8 cellular contexts compared by ENCODE assay signal in genomic region chr20:31710423-31711250, GRCh38. TPM values are rescaled to one million over a fixed set of nuclear protein-coding genes. Genes with fewer than 3 reads are reported as not detected.
DNase-seq lines count a peak whose midpoint lies in the region; ATAC-seq and TF ChIP-seq lines count a peak whose summit lies in the region.

No MANE protein-coding gene starts in this region.

- no peak for TF ChIP-seq POLR2A in esophagus muscularis mucosa (IDR thresholded peaks at IDR 0.05; ENCODE audit: low read depth)

- H3K36me3 Mint-ChIP-seq in stimulated activated effector memory CD8-positive, alpha-beta T cell treated with anti-CD3 and anti-CD28 coated beads, Interleukin-12 subunit alpha, Interleukin-12 subunit beta, amount 100 ng/mL, for 72 hours: peaks cover 100% of the 10 kb centered on the region

- TF ChIP-seq EP300 in esophagus muscularis mucosa (IDR thresholded peaks at IDR 0.05): no peak

- BruUV-seq in Panc1 (replicated peaks; lab: Mats Ljungman, UMichigan): no TSS peak

- peaks cover 97% of the 10 kb centered on the region for H3K4me1 Mint-ChIP-seq in stimulated activated effector memory CD8-positive, alpha-beta T cell treated with anti-CD3 and anti-CD28 coated beads, Interleukin-12 subunit alpha, Interleukin-12 subunit beta, amount 100 ng/mL, for 72 hours

- peak; percentile 95 for DNase-seq in HPDE6-E6E7 (ENCODE audit: extremely low spot score)
- DNase-seq in Panc1 (ENCODE audit: low read depth, low spot score): no peak
- DNase-seq in esophagus muscularis mucosa (ENCODE audit: extremely low spot score): no peak
- DNase-seq in stimulated activated effector memory CD8-positive, alpha-beta T cell treated with anti-CD3 and anti-CD28 coated beads, Interleukin-12 subunit alpha, Interleukin-12 subunit beta, amount 100 ng/mL, for 72 hours (ENCODE audit: low spot score in 2 of 2): no peak
- DNase-seq in retina: no peak
- no peak for DNase-seq in NCI-H774 (lab: John Stamatoyannopoulos, UW)

- H3K9me3 ChIP-seq in Panc1 (ENCODE audit: control insufficient read depth, insufficient read depth, low read depth, low read length): no peaks in the 10 kb centered on the region
- H3K9me3 ChIP-seq in esophagus muscularis mucosa: no peaks in the 10 kb centered on the region

- H3K27ac Mint-ChIP-seq in stimulated activated effector memory CD8-positive, alpha-beta T cell treated with anti-CD3 and anti-CD28 coated beads, Interleukin-12 subunit alpha, Interleukin-12 subunit beta, amount 100 ng/mL, for 72 hours: peak overlapping the region; percentile 97

- H3K9me3 Mint-ChIP-seq in stimulated activated effector memory CD8-positive, alpha-beta T cell treated with anti-CD3 and anti-CD28 coated beads, Interleukin-12 subunit alpha, Interleukin-12 subunit beta, amount 100 ng/mL, for 72 hours: no peaks in the 10 kb centered on the region

- H3K36me3 ChIP-seq in Panc1 (ENCODE audit: control insufficient read depth, insufficient read depth, low read length): peaks cover 16% of the 10 kb centered on the region; the same call in 1 of the 2 replicates
- peaks cover 0 to 76% (median 43%) of the 10 kb centered on the region in 4 donors for H3K36me3 ChIP-seq in esophagus muscularis mucosa

- WGBS in esophagus muscularis mucosa: 78% methylated on average over 5 of the region's 5 CpGs

- POLR2A ChIA-PET in Panc1 (lab: Charles Lee): interaction anchor here (0.6 kb wide), 2 partner anchors 16 to 1109 kb away, joined by 6 to 8 read pairs; partner anchors contain the start of gene MAPRE1

- CTCF ChIA-PET in Panc1 (lab: Charles Lee): interaction anchor here (0.6 to 1.5 kb wide), 4 partner anchors 10 to 98 kb away, joined by 3 to 5 read pairs (median 4); no protein-coding TSS in a partner anchor

- no peak overlapping the region for H3K4me3 ChIP-seq in Panc1 (ENCODE audit: low read depth in 2 of 2, low read length in 2 of 2)
- peak overlapping the region in 1 of 4 donors; percentile 23 for H3K4me3 ChIP-seq in esophagus muscularis mucosa

- TF ChIP-seq CTCF in Panc1 (IDR thresholded peaks at IDR 0.05): no peak
- no peak for TF ChIP-seq CTCF in esophagus muscularis mucosa (IDR thresholded peaks at IDR 0.05)

- H3K27me3 ChIP-seq in Panc1 (ENCODE audit: control insufficient read depth, insufficient read depth, low read length) (no peaks in the 10 kb centered on the region), esophagus muscularis mucosa (no peaks in the 10 kb centered on the region)

- peak overlapping the region; percentile 96 for H3K4me3 Mint-ChIP-seq in stimulated activated effector memory CD8-positive, alpha-beta T cell treated with anti-CD3 and anti-CD28 coated beads, Interleukin-12 subunit alpha, Interleukin-12 subunit beta, amount 100 ng/mL, for 72 hours

- H3K4me1 ChIP-seq in Panc1 (ENCODE audit: control insufficient read depth, insufficient read depth, low read length): peaks cover 64% of the 10 kb centered on the region
- peaks cover 88 to 97% (median 96%) of the 10 kb centered on the region in 4 donors for H3K4me1 ChIP-seq in esophagus muscularis mucosa

- intact Hi-C loops in Panc1 (cut with micrococcal nuclease; ENCODE audit: unreplicated experiment) (no loop called here), esophagus muscularis mucosa (cut with DNase I) (no loop called here)

- peak overlapping the region; percentile 92 for H3K27ac ChIP-seq in Panc1 (ENCODE audit: low read length)
- H3K27ac ChIP-seq in esophagus muscularis mucosa (replicated peaks in 1 of 4): peak overlapping the region; percentile 93 to 99 (median 96)

- in situ Hi-C loops in Panc1 (cut with HindIII; ENCODE audit: low pct_unique_long_range_greater_than_20kb, low sequenced_read_pairs): no loop called here

- no peak for ATAC-seq in Panc1
- no peak for ATAC-seq in stimulated activated effector memory CD8-positive, alpha-beta T cell treated with anti-CD3 and anti-CD28 coated beads, Interleukin-12 subunit alpha, Interleukin-12 subunit beta, amount 100 ng/mL, for 72 hours
- ATAC-seq in HG03175 (IDR thresholded peaks at IDR 0.05; ENCODE audit: unreplicated experiment): no peak
- ATAC-seq in GM19463 (IDR thresholded peaks at IDR 0.05; ENCODE audit: unreplicated experiment): no peak

RNA-seq across cellular contexts. Expression of gene BCL2L1, which starts 12.0 kb away (rescaled TPM):
- 150 TPM for total RNA-seq in Panc1 (2021; ENCODE audit: unreplicated experiment)
- polyA plus RNA-seq in Panc1 (2012; ENCODE audit: insufficient read length): 127 TPM
- 100 to 1,000 TPM in 3 of 4 donors, 10 to 100 TPM in 1; 94.3 to 181 (median 140) TPM for total RNA-seq in esophagus muscularis mucosa

RNA-seq across cellular contexts. Expression of gene TPX2, which starts 28.5 kb away (rescaled TPM):
- total RNA-seq in Panc1 (2021; ENCODE audit: unreplicated experiment): 248 TPM
- polyA plus RNA-seq in Panc1 (2012; ENCODE audit: insufficient read length): 84.6 TPM
- 1 to 10 TPM in 1 of 4 donors, under 1 TPM in 3; under 0.01 to 1.1 (median 0.38) TPM for total RNA-seq in esophagus muscularis mucosa

Comparison
In these comparisons a context has a peak if more than half of its experiments do, and no peak if none do; other contexts are left out.
1. RNA of gene TPX2, which starts 28.5 kb away (total RNA-seq): 248 TPM in Panc1 (single experiment); under 0.01 to 1.1 TPM in esophagus muscularis mucosa; every median in the first group is over 100 times any median in the second.